15 cellular contexts compared by ENCODE assay signal in genomic region chr3:189232790-189233189, GRCh38.
"Had no signal": no experiment of that assay in that cellular context is flagged by ENCODE, and none has a peak within 500 bp of the region (broad histone marks: within the 10 kb centered on the region; RNA-seq: fewer than 3 reads in every experiment).

No MANE protein-coding gene starts in this region.

- H3K4me3 Mint-ChIP-seq: immature natural killer cell; memory B cell; naive thymus-derived CD4-positive, alpha-beta T cell had no signal

- H3K36me3 ChIP-seq: ascending aorta, esophagus muscularis mucosa, neutrophil, tibial artery had no signal

- H3K9me3 ChIP-seq: ascending aorta, esophagus muscularis mucosa, neutrophil, tibial artery had no signal

- H3K27ac Mint-ChIP-seq: immature natural killer cell; memory B cell; naive thymus-derived CD4-positive, alpha-beta T cell had no signal

- ATAC-seq: naive thymus-derived CD4-positive, alpha-beta T cell had no signal

- H3K4me1 Mint-ChIP-seq: immature natural killer cell had no signal

- H3K4me1 ChIP-seq: ascending aorta, esophagus muscularis mucosa had no signal

- H3K9me3 Mint-ChIP-seq: immature natural killer cell, memory B cell had no signal

- DNase-seq: activated CD4-positive, alpha-beta T cell treated with anti-CD3 and anti-CD28 coated beads, Interleukin-2, amount 50 U/mL, for 1 hour; activated CD4-positive, CD25-positive, alpha-beta regulatory T cell treated with anti-CD3 and anti-CD28 coated beads, Interleukin-2, amount 50 U/mL, for 72 hours; activated CD8-positive, alpha-beta memory T cell treated with anti-CD3 and anti-CD28 coated beads, Interleukin-2, amount 50 U/mL, for 4 hours; activated effector memory CD4-positive, alpha-beta T cell treated with anti-CD3 and anti-CD28 coated beads, Interleukin-2, amount 50 U/mL, for 16 hours; activated naive CD4-positive, alpha-beta T cell treated with anti-CD3 and anti-CD28 coated beads, Interleukin-2, amount 50 U/mL, for 16 hours; effector memory CD4-positive, alpha-beta T cell; immature natural killer cell; naive thymus-derived CD4-positive, alpha-beta T cell; stimulated activated CD4-positive, alpha-beta T cell treated with anti-CD3 and anti-CD28 coated beads, Interleukin-12 subunit alpha, Interleukin-12 subunit beta, amount 100 ng/mL, for 4 hours had no signal

- H3K27me3 ChIP-seq: ascending aorta, esophagus muscularis mucosa, neutrophil, tibial artery had no signal

- H3K36me3 Mint-ChIP-seq: immature natural killer cell; memory B cell; naive thymus-derived CD4-positive, alpha-beta T cell had no signal

- H3K27ac ChIP-seq: ascending aorta, esophagus muscularis mucosa, neutrophil, VCaP had no signal

- H3K4me3 ChIP-seq: ascending aorta, esophagus muscularis mucosa, tibial artery had no signal
